Comparison of ENCODE assay signal across 12 cellular contexts in the genomic region with DNA sequence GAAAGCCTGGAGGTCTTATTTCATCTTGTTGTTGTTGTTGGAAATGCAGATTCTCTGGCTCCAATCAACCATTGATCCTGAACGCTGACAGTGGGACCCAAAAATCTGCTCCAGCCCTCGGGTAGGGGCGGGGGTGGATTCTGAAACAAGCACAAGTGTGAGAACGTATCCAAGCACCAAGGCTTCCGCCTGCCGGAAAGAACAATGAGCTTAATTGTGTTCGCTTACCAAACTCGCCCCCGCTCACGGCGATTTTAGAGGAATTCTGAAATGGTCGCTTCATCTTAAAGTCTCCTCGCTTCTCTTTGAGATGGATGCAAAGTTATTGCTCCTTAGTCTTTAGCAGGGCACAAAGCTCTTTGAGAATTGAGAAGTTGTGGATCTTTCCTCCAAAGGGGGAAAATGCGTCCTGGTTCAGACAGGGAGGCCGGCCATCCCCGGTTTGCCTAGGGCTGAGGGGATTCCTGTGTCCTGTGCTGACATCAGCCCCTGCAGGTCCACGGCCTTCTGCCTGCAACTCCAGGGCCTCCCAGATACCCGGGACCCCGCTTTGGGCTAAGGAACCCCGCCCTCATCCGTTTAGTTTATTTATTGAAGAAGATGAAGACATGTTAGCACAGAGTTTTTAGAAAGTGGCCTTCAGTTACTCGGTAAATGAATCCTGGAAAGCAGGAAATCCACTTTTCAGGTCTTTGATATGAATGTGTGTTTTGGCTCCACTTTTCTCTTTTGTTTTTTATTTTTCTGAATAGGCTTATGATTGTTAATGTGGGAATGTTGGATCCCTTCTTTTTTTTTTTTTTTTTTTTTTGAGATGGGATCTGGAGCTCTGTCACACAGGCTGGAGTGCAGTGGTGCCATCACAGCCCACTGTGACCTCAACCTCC.
DNase-seq lines count a peak whose midpoint lies in the region; ATAC-seq and TF ChIP-seq lines count a peak whose summit lies in the region.
"Had no signal": no experiment of that assay in that cellular context is flagged by ENCODE, and none has a peak within 500 bp of the region (broad histone marks: within the 10 kb centered on the region; RNA-seq: fewer than 3 reads in every experiment).

No MANE protein-coding gene starts in this region.

- H3K27me3 Mint-ChIP-seq in CD8-positive, alpha-beta memory T cell, result peaks cover 4 to 54% of the 10 kb centered on the region in 2 donors

- H3K27me3 ChIP-seq in right cardiac atrium (ENCODE audit: control insufficient read depth, insufficient read depth) (no peaks in the 10 kb centered on the region), BE2C (no peaks in the 10 kb centered on the region)
- H3K27me3 ChIP-seq in CD8-positive, alpha-beta memory T cell (ENCODE audit: insufficient read depth, low read length, poor library complexity, severe bottlenecking), result no peaks in the 10 kb centered on the region
- H3K27me3 ChIP-seq: foreskin keratinocyte had no signal

- H3K4me3 Mint-ChIP-seq in CD8-positive, alpha-beta memory T cell, result no peak overlapping the region
- H3K4me3 Mint-ChIP-seq: activated naive CD8-positive, alpha-beta T cell treated with anti-CD3 and anti-CD28 coated beads, Interleukin-2, amount 50 U/mL, for 24 hours had no signal

- ATAC-seq in right cardiac atrium, result peak; percentile 59 to 74
- ATAC-seq: activated naive CD8-positive, alpha-beta T cell treated with anti-CD3 and anti-CD28 coated beads, Interleukin-2, amount 50 U/mL, for 24 hours; foreskin keratinocyte had no signal

- no peaks in the 10 kb centered on the region for H3K36me3 ChIP-seq in BE2C
- H3K36me3 ChIP-seq in CD8-positive, alpha-beta memory T cell (ENCODE audit: insufficient read depth, low read length), result no peaks in the 10 kb centered on the region
- H3K36me3 ChIP-seq: HAP-1 had no signal

- H3K27ac Mint-ChIP-seq in CD8-positive, alpha-beta memory T cell, result no peak overlapping the region
- H3K27ac Mint-ChIP-seq: activated naive CD8-positive, alpha-beta T cell treated with anti-CD3 and anti-CD28 coated beads, Interleukin-2, amount 50 U/mL, for 24 hours had no signal

- TF ChIP-seq CTCF in cardiac fibroblast (IDR thresholded peaks at IDR 0.05; ENCODE audit: low read depth, low read length) (no peak), BE2C (IDR thresholded peaks at IDR 0.05; ENCODE audit: low read depth, low read length) (no peak)

- DNase-seq in COLO829 (ENCODE audit: low spot score) (peak; percentile 76), cardiac fibroblast (ENCODE audit: low read depth in 2 of 2) (peak; percentile 27 to 44), right cardiac atrium (peak; percentile 63 to 84 (median 72)), posterior cingulate gyrus (peak; percentile 22 to 92 (median 55)), BE2C (no peak), DMS53 treated with DMSO at 0.1 percent for 48 hours (lab: John Stamatoyannopoulos, UW; ENCODE audit: unreplicated experiment) (no peak)
- no peak for DNase-seq in activated CD8-positive, alpha-beta memory T cell treated with anti-CD3 and anti-CD28 coated beads, Interleukin-2, amount 50 U/mL, for 4 hours
- no peak for DNase-seq in CD8-positive, alpha-beta memory T cell
- DNase-seq: activated naive CD8-positive, alpha-beta T cell treated with anti-CD3 and anti-CD28 coated beads, Interleukin-2, amount 50 U/mL, for 24 hours; NCI-H524 had no signal

- CTCF ChIA-PET in CD8-positive, alpha-beta memory T cell (lab: Charles Lee), result no interaction called here

- peak overlapping the region; percentile 15 for H3K27ac ChIP-seq in right cardiac atrium (ENCODE audit: low read length)
- H3K27ac ChIP-seq in CD8-positive, alpha-beta memory T cell (ENCODE audit: low read depth, low read length), result no peak overlapping the region
- H3K27ac ChIP-seq: foreskin keratinocyte had no signal

- 35% methylated on average over 22 of the region's 22 CpGs for WGBS in right cardiac atrium

- H3K4me1 Mint-ChIP-seq in CD8-positive, alpha-beta memory T cell, result peaks cover 0 to 2% (median 1%) of the 10 kb centered on the region in 3 donors

- H3K4me3 ChIP-seq in cardiac fibroblast (replicated peaks in 1 of 2; ENCODE audit: low read depth in 2 of 2, low read length in 2 of 2), result no peak overlapping the region
- no peak overlapping the region for H3K4me3 ChIP-seq in right cardiac atrium (ENCODE audit: low read length)
- H3K4me3 ChIP-seq in BE2C (ENCODE audit: low read depth, low read length), result no peak overlapping the region
- H3K4me3 ChIP-seq in CD8-positive, alpha-beta memory T cell (ENCODE audit: low read length), result no peak overlapping the region
- H3K4me3 ChIP-seq: HAP-1 had no signal

- no peaks in the 10 kb centered on the region for H3K36me3 Mint-ChIP-seq in CD8-positive, alpha-beta memory T cell

- intact Hi-C loops in right cardiac atrium (cut with DNase I), result no loop called here
- intact Hi-C loops in posterior cingulate gyrus (cut with DNase I), result no loop called here

- H3K9me3 ChIP-seq in right cardiac atrium (ENCODE audit: control insufficient read depth, low read length) (no peaks in the 10 kb centered on the region), BE2C (no peaks in the 10 kb centered on the region)
- no peaks in the 10 kb centered on the region for H3K9me3 ChIP-seq in CD8-positive, alpha-beta memory T cell (ENCODE audit: low read length)
- H3K9me3 ChIP-seq: HAP-1 had no signal

- H3K4me1 ChIP-seq in right cardiac atrium (ENCODE audit: control insufficient read depth, insufficient read depth, low read length), result no peaks in the 10 kb centered on the region
- H3K4me1 ChIP-seq in BE2C, result peaks cover 12% of the 10 kb centered on the region
- no peaks in the 10 kb centered on the region for H3K4me1 ChIP-seq in CD8-positive, alpha-beta memory T cell (ENCODE audit: insufficient read depth, low read length)

- H3K9me3 Mint-ChIP-seq in CD8-positive, alpha-beta memory T cell, result no peaks in the 10 kb centered on the region
- H3K9me3 Mint-ChIP-seq: activated naive CD8-positive, alpha-beta T cell treated with anti-CD3 and anti-CD28 coated beads, Interleukin-2, amount 50 U/mL, for 24 hours had no signal

- POLR2A ChIA-PET in CD8-positive, alpha-beta memory T cell (lab: Charles Lee), result interaction anchor here (0.6 kb wide), 1 partner anchor 1036 kb away, joined by 3 read pairs; no protein-coding TSS in a partner anchor

Comparison
In these comparisons a context has a peak if more than half of its experiments do, and no peak if none do; other contexts are left out.
1. DNase-seq: peak in COLO829 (single experiment), cardiac fibroblast (2 of 2), right cardiac atrium (3 of 3) and posterior cingulate gyrus (10 of 10); none in activated CD8-positive, alpha-beta memory T cell treated with anti-CD3 and anti-CD28 coated beads, Interleukin-2, amount 50 U/mL, for 4 hours (single experiment), BE2C (single experiment), DMS53 treated with DMSO at 0.1 percent for 48 hours (single experiment) and CD8-positive, alpha-beta memory T cell (0 of 5).